In genomic region chr16:2516391-2517240, GRCh38 we compare ENCODE assay signal across 9 cellular contexts. TPM values are rescaled to one million over a fixed set of nuclear protein-coding genes. Genes with fewer than 3 reads are reported as not detected.
A peak's percentile ranks its signal among the peaks of the same experiment; 100 is the strongest.
DNase-seq lines count a peak whose midpoint lies in the region; ATAC-seq, FAIRE-seq and TF ChIP-seq lines count a peak whose summit lies in the region.
"Had no signal": no experiment of that assay in that cellular context is flagged by ENCODE, and none has a peak within 500 bp of the region (broad histone marks: within the 10 kb centered on the region; RNA-seq: fewer than 3 reads in every experiment).

No MANE protein-coding gene starts in this region.

- peak overlapping the region; percentile 89 for H3K4me2 ChIP-seq in fibroblast of lung (ENCODE audit: extremely low read depth, insufficient read depth, low read length)

- H4K20me1 ChIP-seq in fibroblast of lung (ENCODE audit: control insufficient read depth, extremely low read depth, insufficient read depth, low read length): peaks cover 2% of the 10 kb centered on the region

- H3K9ac ChIP-seq in fibroblast of lung (ENCODE audit: insufficient read depth, low read length): no peak overlapping the region

- no peaks in the 10 kb centered on the region for H3K27me3 ChIP-seq in fibroblast of lung (ENCODE audit: control insufficient read depth, insufficient read depth, low read length)
- H3K27me3 ChIP-seq: cardiac muscle cell had no signal

- DNase-seq in GM12891 (ENCODE audit: insufficient read length, low spot score) (no peak), SKM-1 treated with dmso at 0.1 percent for 144 hours (lab: John Stamatoyannopoulos, UW; ENCODE audit: unreplicated experiment) (peak; percentile 78), fibroblast of lung (ENCODE audit: low read depth in 2 of 2) (no peak), retinal pigment epithelial cell (ENCODE audit: low read depth) (no peak), GM19238 (ENCODE audit: insufficient read length, low spot score) (no peak), NCI-H82 (lab: John Stamatoyannopoulos, UW) (no peak)

- H3K4me1 ChIP-seq in fibroblast of lung (ENCODE audit: control insufficient read depth, extremely low read depth, insufficient read depth, low read length): peaks cover 20% of the 10 kb centered on the region

- H3K79me2 ChIP-seq in fibroblast of lung (ENCODE audit: control insufficient read depth, insufficient read depth, low read length): peaks cover 67% of the 10 kb centered on the region

- FAIRE-seq in GM12891 (lab: Jason Lieb, UNC): peak; percentile 20

- TF ChIP-seq CTCF in fibroblast of lung (conservative IDR thresholded peaks at IDR 0.05 in 1 of 2, IDR thresholded peaks at IDR 0.05 in 1 of 2; ENCODE audit: low read depth in 1 of 2, low read length in 2 of 2): no peak
- no peak for TF ChIP-seq CTCF in retinal pigment epithelial cell (conservative IDR thresholded peaks at IDR 0.05; ENCODE audit: low read depth, low read length)

- no peak overlapping the region for H2AFZ ChIP-seq in fibroblast of lung (ENCODE audit: low read length)

- H3K36me3 ChIP-seq in fibroblast of lung (ENCODE audit: control insufficient read depth, insufficient read depth, low read length): peaks cover 8% of the 10 kb centered on the region
- H3K36me3 ChIP-seq: cardiac muscle cell had no signal

- peak overlapping the region in 2 of 4 experiments; percentile 1 to 96 for H3K4me3 ChIP-seq in fibroblast of lung (replicated peaks in 1 of 4; ENCODE audit: control extremely low read depth in 1 of 4, insufficient read depth in 1 of 4, low read depth in 3 of 4, low read length in 4 of 4)
- peak overlapping the region; percentile 24 for H3K4me3 ChIP-seq in retinal pigment epithelial cell (ENCODE audit: low read length)
- H3K4me3 ChIP-seq: cardiac muscle cell had no signal

- no peak overlapping the region for H3K27ac ChIP-seq in fibroblast of lung (ENCODE audit: insufficient read depth, low read length)

- H3K9me3 ChIP-seq in fibroblast of lung (ENCODE audit: control insufficient read depth, insufficient read depth, low read depth, low read length): no peaks in the 10 kb centered on the region

- ATAC-seq in HG03045 (IDR thresholded peaks at IDR 0.05; ENCODE audit: unreplicated experiment): no peak
- no peak for ATAC-seq in GM21447 (IDR thresholded peaks at IDR 0.05; ENCODE audit: unreplicated experiment)

- no peak for TF ChIP-seq POLR2A in GM12891 (IDR thresholded peaks at IDR 0.05; ENCODE audit: low read depth, low read length)

TF ChIP-seq in GM12891, 5 proteins besides CTCF, POLR2A, EP300 and RAD21:
- TF ChIP-seq SPI1 (IDR thresholded peaks at IDR 0.05; ENCODE audit: low read depth, low read length): 0 out of 2 replicates have a peak, but pooled peaks have one; percentile 12
- TF ChIP-seq PAX5 (IDR thresholded peaks at IDR 0.05; ENCODE audit: insufficient read depth, low read length, severe bottlenecking): no peak
- TF ChIP-seq POLR2AphosphoS5 (IDR thresholded peaks at IDR 0.05; ENCODE audit: low read depth, low read length): no peak
- no peak for TF ChIP-seq POU2F2 (IDR thresholded peaks at IDR 0.05; ENCODE audit: low read depth, low read length)

RNA-seq across cellular contexts. Expression of gene ATP6V0C, which starts 2.9 kb away (rescaled TPM):
- polyA plus RNA-seq in GM12891 (2012; ENCODE audit: low read depth, missing spikeins): 103 TPM
- total RNA-seq in fibroblast of lung: 5.1 and 11.2 TPM in 2 replicates
- polyA plus RNA-seq in fibroblast of lung: 43.0 and 53.9 TPM in 2 replicates
- polyA plus RNA-seq in fibroblast of lung (2012): 209 and 298 TPM in 2 replicates
- 97.9 and 117 TPM in 2 replicates for polyA minus RNA-seq in fibroblast of lung (ENCODE audit: low replicate concordance)

RNA-seq across cellular contexts. Expression of gene AMDHD2, which starts 3.6 kb away (rescaled TPM):
- polyA plus RNA-seq in GM12891 (2012; ENCODE audit: low read depth, missing spikeins): 14.2 TPM
- total RNA-seq in fibroblast of lung: 37.2 and 39.0 TPM in 2 replicates
- 10.8 and 12.6 TPM in 2 replicates for polyA plus RNA-seq in fibroblast of lung
- 12.9 and 20.5 TPM in 2 replicates for polyA plus RNA-seq in fibroblast of lung (2012)
- polyA minus RNA-seq in fibroblast of lung (ENCODE audit: low replicate concordance): 13.3 and 19.2 TPM in 2 replicates

RNA-seq across cellular contexts. Expression of gene CEMP1, which starts 14.6 kb away (rescaled TPM):
- polyA plus RNA-seq in GM12891 (2012; ENCODE audit: low read depth, missing spikeins): 2.6 TPM
- total RNA-seq in fibroblast of lung: not detected in 2 replicates
- polyA plus RNA-seq in fibroblast of lung: not detected in 2 replicates
- 1.8 and 2.1 TPM in 2 replicates for polyA plus RNA-seq in fibroblast of lung (2012)
- polyA minus RNA-seq in fibroblast of lung (ENCODE audit: low replicate concordance): not detected in 2 replicates

RNA-seq across cellular contexts. Expression of gene PDPK1, which starts 21.2 kb away (rescaled TPM):
- polyA plus RNA-seq in GM12891 (2012; ENCODE audit: low read depth, missing spikeins): 12.6 TPM
- 17.7 and 25.9 TPM in 2 replicates for total RNA-seq in fibroblast of lung
- polyA plus RNA-seq in fibroblast of lung: 30.7 and 32.1 TPM in 2 replicates
- polyA plus RNA-seq in fibroblast of lung (2012): 14.9 and 15.9 TPM in 2 replicates
- 22.7 and 30.4 TPM in 2 replicates for polyA minus RNA-seq in fibroblast of lung (ENCODE audit: low replicate concordance)

RNA-seq across cellular contexts. Expression of gene TBC1D24, which starts 41.7 kb away (rescaled TPM):
- polyA plus RNA-seq in GM12891 (2012; ENCODE audit: low read depth, missing spikeins): 1.1 TPM
- 8.5 and 10.9 TPM in 2 replicates for total RNA-seq in fibroblast of lung
- 6.3 and 6.7 TPM in 2 replicates for polyA plus RNA-seq in fibroblast of lung
- polyA plus RNA-seq in fibroblast of lung (2012): 7.5 and 8.3 TPM in 2 replicates
- 14.7 and 21.0 TPM in 2 replicates for polyA minus RNA-seq in fibroblast of lung (ENCODE audit: low replicate concordance)
